ENCODE assay signal across 2 cellular contexts in the genomic region with DNA sequence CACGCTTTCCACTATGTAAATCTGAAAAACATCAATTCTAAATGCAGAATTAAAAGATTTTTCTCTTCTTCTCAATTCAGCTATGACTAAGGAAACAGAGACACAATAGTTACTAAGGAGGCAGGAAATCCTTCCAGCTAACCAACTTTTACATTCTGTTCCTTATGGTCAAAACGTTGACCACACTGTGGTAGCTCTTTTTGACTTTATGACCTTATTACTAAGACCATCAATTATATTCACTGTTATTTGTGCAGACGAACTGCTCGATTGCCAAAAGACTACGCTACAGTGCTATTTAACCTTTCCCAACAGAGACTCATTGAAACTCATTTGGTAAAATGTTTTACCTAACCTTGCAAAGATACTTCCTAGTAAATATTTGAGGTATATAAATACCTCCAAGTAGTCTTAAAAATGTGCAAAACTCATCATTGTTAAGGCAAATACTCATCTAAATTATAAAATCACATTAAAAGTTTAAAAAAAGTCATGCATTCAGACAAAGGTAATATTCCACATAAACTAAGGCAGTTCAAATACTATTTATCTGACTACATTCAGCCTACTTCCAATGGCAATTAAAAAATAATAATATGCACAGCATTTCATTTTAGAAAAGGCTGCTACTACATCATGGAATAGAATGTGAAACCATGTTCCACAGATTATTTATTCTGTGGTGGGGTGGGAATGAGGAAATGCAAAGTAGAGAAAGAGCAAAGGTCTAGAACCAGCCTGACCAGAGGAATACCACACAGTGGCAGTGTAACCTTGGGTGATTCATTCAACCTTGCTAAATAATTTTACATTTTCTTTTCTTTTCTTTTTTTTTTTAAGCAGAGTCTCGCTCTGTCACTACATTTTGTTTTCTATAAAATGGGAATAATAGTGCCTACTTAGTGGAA.
A peak's percentile ranks its signal among the peaks of the same experiment; 100 is the strongest.
TF ChIP-seq lines count a peak whose summit lies in the region.

No MANE protein-coding gene starts in this region.

TF ChIP-seq in HCT116, 20 proteins besides CTCF, POLR2A, EP300 and RAD21:
- TF ChIP-seq JUND (IDR thresholded peaks at IDR 0.05) (peak; percentile 38; the same call in 1 of the 2 replicates), CEBPB (IDR thresholded peaks at IDR 0.05; ENCODE audit: low read depth) (peak; percentile 13; the same call in 1 of the 2 replicates), SRF (IDR thresholded peaks at IDR 0.05; ENCODE audit: low read depth) (0 out of 2 replicates have a peak, but pooled peaks have one; percentile 13), YY1 (IDR thresholded peaks at IDR 0.05; ENCODE audit: extremely low read depth, insufficient replicate concordance, low read depth, low read length) (no peak), SP1 (IDR thresholded peaks at IDR 0.05; ENCODE audit: low read depth) (peak; percentile 48; the same call in 1 of the 2 replicates), SIN3A (IDR thresholded peaks at IDR 0.05; ENCODE audit: low read depth) (no peak), ELF1 (IDR thresholded peaks at IDR 0.05; ENCODE audit: borderline replicate concordance, low read depth) (peak; percentile 46; the same call in 1 of the 2 replicates), POLR2AphosphoS5 (IDR thresholded peaks at IDR 0.05; ENCODE audit: low read depth, low read length) (no peak)
- TF ChIP-seq, protein P1, sequence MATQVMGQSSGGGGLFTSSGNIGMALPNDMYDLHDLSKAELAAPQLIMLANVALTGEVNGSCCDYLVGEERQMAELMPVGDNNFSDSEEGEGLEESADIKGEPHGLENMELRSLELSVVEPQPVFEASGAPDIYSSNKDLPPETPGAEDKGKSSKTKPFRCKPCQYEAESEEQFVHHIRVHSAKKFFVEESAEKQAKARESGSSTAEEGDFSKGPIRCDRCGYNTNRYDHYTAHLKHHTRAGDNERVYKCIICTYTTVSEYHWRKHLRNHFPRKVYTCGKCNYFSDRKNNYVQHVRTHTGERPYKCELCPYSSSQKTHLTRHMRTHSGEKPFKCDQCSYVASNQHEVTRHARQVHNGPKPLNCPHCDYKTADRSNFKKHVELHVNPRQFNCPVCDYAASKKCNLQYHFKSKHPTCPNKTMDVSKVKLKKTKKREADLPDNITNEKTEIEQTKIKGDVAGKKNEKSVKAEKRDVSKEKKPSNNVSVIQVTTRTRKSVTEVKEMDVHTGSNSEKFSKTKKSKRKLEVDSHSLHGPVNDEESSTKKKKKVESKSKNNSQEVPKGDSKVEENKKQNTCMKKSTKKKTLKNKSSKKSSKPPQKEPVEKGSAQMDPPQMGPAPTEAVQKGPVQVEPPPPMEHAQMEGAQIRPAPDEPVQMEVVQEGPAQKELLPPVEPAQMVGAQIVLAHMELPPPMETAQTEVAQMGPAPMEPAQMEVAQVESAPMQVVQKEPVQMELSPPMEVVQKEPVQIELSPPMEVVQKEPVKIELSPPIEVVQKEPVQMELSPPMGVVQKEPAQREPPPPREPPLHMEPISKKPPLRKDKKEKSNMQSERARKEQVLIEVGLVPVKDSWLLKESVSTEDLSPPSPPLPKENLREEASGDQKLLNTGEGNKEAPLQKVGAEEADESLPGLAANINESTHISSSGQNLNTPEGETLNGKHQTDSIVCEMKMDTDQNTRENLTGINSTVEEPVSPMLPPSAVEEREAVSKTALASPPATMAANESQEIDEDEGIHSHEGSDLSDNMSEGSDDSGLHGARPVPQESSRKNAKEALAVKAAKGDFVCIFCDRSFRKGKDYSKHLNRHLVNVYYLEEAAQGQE (IDR thresholded peaks at IDR 0.05; ENCODE audit: low read depth) = no peak
- TF ChIP-seq, protein P2, sequence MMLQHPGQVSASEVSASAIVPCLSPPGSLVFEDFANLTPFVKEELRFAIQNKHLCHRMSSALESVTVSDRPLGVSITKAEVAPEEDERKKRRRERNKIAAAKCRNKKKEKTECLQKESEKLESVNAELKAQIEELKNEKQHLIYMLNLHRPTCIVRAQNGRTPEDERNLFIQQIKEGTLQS (IDR thresholded peaks at IDR 0.05) = no peak

TF ChIP-seq in HepG2, 621 proteins besides CTCF, POLR2A, EP300 and RAD21 (continues in another document):
- 0 out of 2 replicates have a peak, but pooled peaks have one; percentile 62 for TF ChIP-seq ZNF335 (CRISPR knock-in tag; IDR thresholded peaks at IDR 0.05)
- TF ChIP-seq, protein P3, sequence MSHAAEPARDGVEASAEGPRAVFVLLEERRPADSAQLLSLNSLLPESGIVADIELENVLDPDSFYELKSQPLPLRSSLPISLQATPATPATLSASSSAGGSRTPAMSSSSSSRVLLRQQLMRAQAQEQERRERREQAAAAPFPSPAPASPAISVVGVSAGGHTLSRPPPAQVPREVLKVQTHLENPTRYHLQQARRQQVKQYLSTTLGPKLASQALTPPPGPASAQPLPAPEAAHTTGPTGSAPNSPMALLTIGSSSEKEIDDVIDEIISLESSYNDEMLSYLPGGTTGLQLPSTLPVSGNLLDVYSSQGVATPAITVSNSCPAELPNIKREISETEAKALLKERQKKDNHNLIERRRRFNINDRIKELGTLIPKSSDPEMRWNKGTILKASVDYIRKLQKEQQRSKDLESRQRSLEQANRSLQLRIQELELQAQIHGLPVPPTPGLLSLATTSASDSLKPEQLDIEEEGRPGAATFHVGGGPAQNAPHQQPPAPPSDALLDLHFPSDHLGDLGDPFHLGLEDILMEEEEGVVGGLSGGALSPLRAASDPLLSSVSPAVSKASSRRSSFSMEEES (CRISPR knock-in tag; IDR thresholded peaks at IDR 0.05) = peak; percentile 64
- TF ChIP-seq RBAK (CRISPR knock-in tag; IDR thresholded peaks at IDR 0.05) = no peak
- TF ChIP-seq SRSF1 (optimal IDR thresholded peaks at IDR 0.05; ENCODE audit: low read depth, low read length) = no peak
- TF ChIP-seq, protein P4, sequence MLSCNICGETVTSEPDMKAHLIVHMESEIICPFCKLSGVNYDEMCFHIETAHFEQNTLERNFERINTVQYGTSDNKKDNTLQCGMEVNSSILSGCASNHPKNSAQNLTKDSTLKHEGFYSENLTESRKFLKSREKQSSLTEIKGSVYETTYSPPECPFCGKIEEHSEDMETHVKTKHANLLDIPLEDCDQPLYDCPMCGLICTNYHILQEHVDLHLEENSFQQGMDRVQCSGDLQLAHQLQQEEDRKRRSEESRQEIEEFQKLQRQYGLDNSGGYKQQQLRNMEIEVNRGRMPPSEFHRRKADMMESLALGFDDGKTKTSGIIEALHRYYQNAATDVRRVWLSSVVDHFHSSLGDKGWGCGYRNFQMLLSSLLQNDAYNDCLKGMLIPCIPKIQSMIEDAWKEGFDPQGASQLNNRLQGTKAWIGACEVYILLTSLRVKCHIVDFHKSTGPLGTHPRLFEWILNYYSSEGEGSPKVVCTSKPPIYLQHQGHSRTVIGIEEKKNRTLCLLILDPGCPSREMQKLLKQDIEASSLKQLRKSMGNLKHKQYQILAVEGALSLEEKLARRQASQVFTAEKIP (CRISPR knock-in tag; IDR thresholded peaks at IDR 0.05; ENCODE audit: borderline replicate concordance) = no peak
- TF ChIP-seq ZFYVE20 (CRISPR knock-in tag; IDR thresholded peaks at IDR 0.05; ENCODE audit: borderline replicate concordance, low read depth) = no peak
- TF ChIP-seq RFXANK (CRISPR knock-in tag; IDR thresholded peaks at IDR 0.05) = 0 out of 2 replicates have a peak, but pooled peaks have one; percentile 68
- TF ChIP-seq ZNF331 (CRISPR knock-in tag; IDR thresholded peaks at IDR 0.05) = peak; percentile 71
- TF ChIP-seq, protein P5, sequence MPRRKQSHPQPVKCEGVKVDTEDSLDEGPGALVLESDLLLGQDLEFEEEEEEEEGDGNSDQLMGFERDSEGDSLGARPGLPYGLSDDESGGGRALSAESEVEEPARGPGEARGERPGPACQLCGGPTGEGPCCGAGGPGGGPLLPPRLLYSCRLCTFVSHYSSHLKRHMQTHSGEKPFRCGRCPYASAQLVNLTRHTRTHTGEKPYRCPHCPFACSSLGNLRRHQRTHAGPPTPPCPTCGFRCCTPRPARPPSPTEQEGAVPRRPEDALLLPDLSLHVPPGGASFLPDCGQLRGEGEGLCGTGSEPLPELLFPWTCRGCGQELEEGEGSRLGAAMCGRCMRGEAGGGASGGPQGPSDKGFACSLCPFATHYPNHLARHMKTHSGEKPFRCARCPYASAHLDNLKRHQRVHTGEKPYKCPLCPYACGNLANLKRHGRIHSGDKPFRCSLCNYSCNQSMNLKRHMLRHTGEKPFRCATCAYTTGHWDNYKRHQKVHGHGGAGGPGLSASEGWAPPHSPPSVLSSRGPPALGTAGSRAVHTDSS (CRISPR knock-in tag; conservative IDR thresholded peaks at IDR 0.05) = no peak
- TF ChIP-seq HNF4G (IDR thresholded peaks at IDR 0.05; ENCODE audit: borderline replicate concordance, low read depth, low read length) = peak; percentile 93
- 0 out of 2 replicates have a peak, but pooled peaks have one; percentile 26 for TF ChIP-seq HNF4G (CRISPR knock-in tag; IDR thresholded peaks at IDR 0.05; ENCODE audit: borderline replicate concordance, low read depth)
- TF ChIP-seq NFKBIZ (CRISPR knock-in tag; IDR thresholded peaks at IDR 0.05) = peak; percentile 77
- TF ChIP-seq IRF2 (CRISPR knock-in tag; IDR thresholded peaks at IDR 0.05) = peak; percentile 70; the same call in 1 of the 2 replicates
- peak; percentile 46; the same call in 1 of the 2 replicates for TF ChIP-seq MED1 (CRISPR knock-in tag; IDR thresholded peaks at IDR 0.05)
- no peak for TF ChIP-seq ZNF253 (CRISPR knock-in tag; IDR thresholded peaks at IDR 0.05; ENCODE audit: borderline replicate concordance)
- TF ChIP-seq REXO4 (CRISPR knock-in tag; IDR thresholded peaks at IDR 0.05; ENCODE audit: borderline replicate concordance) = no peak
- TF ChIP-seq, protein P6, sequence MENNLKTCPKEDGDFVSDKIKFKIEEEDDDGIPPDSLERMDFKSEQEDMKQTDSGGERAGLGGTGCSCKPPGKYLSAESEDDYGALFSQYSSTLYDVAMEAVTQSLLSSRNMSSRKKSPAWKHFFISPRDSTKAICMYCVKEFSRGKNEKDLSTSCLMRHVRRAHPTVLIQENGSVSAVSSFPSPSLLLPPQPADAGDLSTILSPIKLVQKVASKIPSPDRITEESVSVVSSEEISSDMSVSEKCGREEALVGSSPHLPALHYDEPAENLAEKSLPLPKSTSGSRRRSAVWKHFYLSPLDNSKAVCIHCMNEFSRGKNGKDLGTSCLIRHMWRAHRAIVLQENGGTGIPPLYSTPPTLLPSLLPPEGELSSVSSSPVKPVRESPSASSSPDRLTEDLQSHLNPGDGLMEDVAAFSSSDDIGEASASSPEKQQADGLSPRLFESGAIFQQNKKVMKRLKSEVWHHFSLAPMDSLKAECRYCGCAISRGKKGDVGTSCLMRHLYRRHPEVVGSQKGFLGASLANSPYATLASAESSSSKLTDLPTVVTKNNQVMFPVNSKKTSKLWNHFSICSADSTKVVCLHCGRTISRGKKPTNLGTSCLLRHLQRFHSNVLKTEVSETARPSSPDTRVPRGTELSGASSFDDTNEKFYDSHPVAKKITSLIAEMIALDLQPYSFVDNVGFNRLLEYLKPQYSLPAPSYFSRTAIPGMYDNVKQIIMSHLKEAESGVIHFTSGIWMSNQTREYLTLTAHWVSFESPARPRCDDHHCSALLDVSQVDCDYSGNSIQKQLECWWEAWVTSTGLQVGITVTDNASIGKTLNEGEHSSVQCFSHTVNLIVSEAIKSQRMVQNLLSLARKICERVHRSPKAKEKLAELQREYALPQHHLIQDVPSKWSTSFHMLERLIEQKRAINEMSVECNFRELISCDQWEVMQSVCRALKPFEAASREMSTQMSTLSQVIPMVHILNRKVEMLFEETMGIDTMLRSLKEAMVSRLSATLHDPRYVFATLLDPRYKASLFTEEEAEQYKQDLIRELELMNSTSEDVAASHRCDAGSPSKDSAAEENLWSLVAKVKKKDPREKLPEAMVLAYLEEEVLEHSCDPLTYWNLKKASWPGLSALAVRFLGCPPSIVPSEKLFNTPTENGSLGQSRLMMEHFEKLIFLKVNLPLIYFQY (CRISPR knock-in tag; IDR thresholded peaks at IDR 0.05; ENCODE audit: borderline replicate concordance) = peak; percentile 40; the same call in 1 of the 2 replicates
- TF ChIP-seq HOXA3 (CRISPR knock-in tag; IDR thresholded peaks at IDR 0.05) = no peak
- TF ChIP-seq MAFF (IDR thresholded peaks at IDR 0.05; ENCODE audit: low read depth, low read length) = no peak
- TF ChIP-seq, protein P7, sequence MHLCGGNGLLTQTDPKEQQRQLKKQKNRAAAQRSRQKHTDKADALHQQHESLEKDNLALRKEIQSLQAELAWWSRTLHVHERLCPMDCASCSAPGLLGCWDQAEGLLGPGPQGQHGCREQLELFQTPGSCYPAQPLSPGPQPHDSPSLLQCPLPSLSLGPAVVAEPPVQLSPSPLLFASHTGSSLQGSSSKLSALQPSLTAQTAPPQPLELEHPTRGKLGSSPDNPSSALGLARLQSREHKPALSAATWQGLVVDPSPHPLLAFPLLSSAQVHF (CRISPR knock-in tag; IDR thresholded peaks at IDR 0.05) = no peak
- no peak for TF ChIP-seq SOX13 (IDR thresholded peaks at IDR 0.05)
- TF ChIP-seq SOX13 (CRISPR knock-in tag; conservative IDR thresholded peaks at IDR 0.05 in 1 of 2, IDR thresholded peaks at IDR 0.05 in 1 of 2) = peak in 1 of 2 experiments; percentile 75; a peak in 2 of 4 replicates
- TF ChIP-seq NR2F2 (IDR thresholded peaks at IDR 0.05; ENCODE audit: borderline replicate concordance, low read depth) = peak; percentile 30; the same call in 1 of the 2 replicates
- peak; percentile 49; the same call in 1 of the 2 replicates for TF ChIP-seq POGZ (CRISPR knock-in tag; IDR thresholded peaks at IDR 0.05)
- TF ChIP-seq BORCS8-MEF2B (CRISPR knock-in tag; IDR thresholded peaks at IDR 0.05) = no peak
- TF ChIP-seq ZSCAN9 (CRISPR knock-in tag; IDR thresholded peaks at IDR 0.05; ENCODE audit: borderline replicate concordance) = no peak
- TF ChIP-seq ZNF264 (CRISPR knock-in tag; IDR thresholded peaks at IDR 0.05) = 0 out of 2 replicates have a peak, but pooled peaks have one; percentile 19
- TF ChIP-seq, protein P8, sequence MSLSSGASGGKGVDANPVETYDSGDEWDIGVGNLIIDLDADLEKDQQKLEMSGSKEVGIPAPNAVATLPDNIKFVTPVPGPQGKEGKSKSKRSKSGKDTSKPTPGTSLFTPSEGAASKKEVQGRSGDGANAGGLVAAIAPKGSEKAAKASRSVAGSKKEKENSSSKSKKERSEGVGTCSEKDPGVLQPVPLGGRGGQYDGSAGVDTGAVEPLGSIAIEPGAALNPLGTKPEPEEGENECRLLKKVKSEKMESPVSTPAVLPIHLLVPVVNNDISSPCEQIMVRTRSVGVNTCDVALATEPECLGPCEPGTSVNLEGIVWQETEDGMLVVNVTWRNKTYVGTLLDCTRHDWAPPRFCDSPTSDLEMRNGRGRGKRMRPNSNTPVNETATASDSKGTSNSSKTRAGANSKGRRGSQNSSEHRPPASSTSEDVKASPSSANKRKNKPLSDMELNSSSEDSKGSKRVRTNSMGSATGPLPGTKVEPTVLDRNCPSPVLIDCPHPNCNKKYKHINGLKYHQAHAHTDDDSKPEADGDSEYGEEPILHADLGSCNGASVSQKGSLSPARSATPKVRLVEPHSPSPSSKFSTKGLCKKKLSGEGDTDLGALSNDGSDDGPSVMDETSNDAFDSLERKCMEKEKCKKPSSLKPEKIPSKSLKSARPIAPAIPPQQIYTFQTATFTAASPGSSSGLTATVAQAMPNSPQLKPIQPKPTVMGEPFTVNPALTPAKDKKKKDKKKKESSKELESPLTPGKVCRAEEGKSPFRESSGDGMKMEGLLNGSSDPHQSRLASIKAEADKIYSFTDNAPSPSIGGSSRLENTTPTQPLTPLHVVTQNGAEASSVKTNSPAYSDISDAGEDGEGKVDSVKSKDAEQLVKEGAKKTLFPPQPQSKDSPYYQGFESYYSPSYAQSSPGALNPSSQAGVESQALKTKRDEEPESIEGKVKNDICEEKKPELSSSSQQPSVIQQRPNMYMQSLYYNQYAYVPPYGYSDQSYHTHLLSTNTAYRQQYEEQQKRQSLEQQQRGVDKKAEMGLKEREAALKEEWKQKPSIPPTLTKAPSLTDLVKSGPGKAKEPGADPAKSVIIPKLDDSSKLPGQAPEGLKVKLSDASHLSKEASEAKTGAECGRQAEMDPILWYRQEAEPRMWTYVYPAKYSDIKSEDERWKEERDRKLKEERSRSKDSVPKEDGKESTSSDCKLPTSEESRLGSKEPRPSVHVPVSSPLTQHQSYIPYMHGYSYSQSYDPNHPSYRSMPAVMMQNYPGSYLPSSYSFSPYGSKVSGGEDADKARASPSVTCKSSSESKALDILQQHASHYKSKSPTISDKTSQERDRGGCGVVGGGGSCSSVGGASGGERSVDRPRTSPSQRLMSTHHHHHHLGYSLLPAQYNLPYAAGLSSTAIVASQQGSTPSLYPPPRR (CRISPR knock-in tag; IDR thresholded peaks at IDR 0.05; ENCODE audit: borderline replicate concordance) = no peak
- peak; percentile 81 for TF ChIP-seq RCOR2 (CRISPR knock-in tag; IDR thresholded peaks at IDR 0.05)
